In the genomic region with DNA sequence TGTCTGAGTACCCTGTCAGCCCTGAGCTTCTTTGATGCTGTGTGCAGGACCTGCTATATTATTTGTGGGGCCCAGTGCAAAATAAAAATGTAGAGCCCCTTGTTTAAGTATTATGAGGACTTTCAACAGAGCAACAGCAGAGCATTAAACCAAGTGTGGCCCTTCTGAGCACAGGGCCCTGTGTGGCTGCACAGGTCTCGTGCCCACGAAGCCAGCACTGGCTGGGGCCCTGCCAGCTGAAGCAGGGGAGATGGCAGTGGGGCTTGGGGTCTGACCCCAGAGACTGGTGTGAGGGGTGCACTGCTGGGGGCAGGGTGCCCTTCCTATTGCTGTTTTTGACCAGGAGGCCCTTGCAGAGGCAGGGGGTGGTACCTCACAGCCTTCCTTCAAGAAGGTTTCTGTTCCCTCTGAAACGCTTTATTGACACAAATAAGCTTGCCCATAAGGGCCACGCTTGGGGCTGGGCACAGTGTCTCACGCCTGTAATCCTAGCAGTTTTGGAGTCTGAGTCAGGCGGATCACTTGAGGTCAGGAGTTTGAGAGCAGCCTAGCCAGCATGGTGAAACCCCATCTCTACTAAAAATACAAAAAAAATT, we compare ENCODE assay signal across 1 cellular context.
TF ChIP-seq lines count a peak whose summit lies in the region.

No MANE protein-coding gene starts in this region.

TF ChIP-seq in GM12878, 131 proteins besides CTCF, POLR2A, EP300 and RAD21 (continues in another document):
- TF ChIP-seq TCF12 (IDR thresholded peaks at IDR 0.05; ENCODE audit: low read depth, low read length) (no peak), ZNF687 (IDR thresholded peaks at IDR 0.05) (peak; percentile 76), CREB1 (IDR thresholded peaks at IDR 0.05; ENCODE audit: low read depth) (no peak), NBN (IDR thresholded peaks at IDR 0.05) (peak; percentile 76; the same call in 1 of the 2 replicates), CEBPZ (IDR thresholded peaks at IDR 0.05; ENCODE audit: low read depth, low read length) (no peak), SMAD1 (IDR thresholded peaks at IDR 0.05; ENCODE audit: low read depth, partially characterized antibody) (no peak), STAT3 (IDR thresholded peaks at IDR 0.05; ENCODE audit: low read depth, low read length) (no peak), ZBTB40 (IDR thresholded peaks at IDR 0.05; ENCODE audit: borderline replicate concordance) (peak; percentile 60; the same call in 1 of the 2 replicates), ZNF592 (IDR thresholded peaks at IDR 0.05) (no peak), ZSCAN29 (IDR thresholded peaks at IDR 0.05) (no peak), CBX3 (IDR thresholded peaks at IDR 0.05; ENCODE audit: borderline replicate concordance, low read depth) (no peak), NFYA (IDR thresholded peaks at IDR 0.05; ENCODE audit: borderline replicate concordance, low read depth, low read length) (no peak), ZNF207 (IDR thresholded peaks at IDR 0.05; ENCODE audit: borderline replicate concordance) (no peak), PML (IDR thresholded peaks at IDR 0.05; ENCODE audit: low read length) (no peak), HDGF (IDR thresholded peaks at IDR 0.05) (0 out of 2 replicates have a peak, but pooled peaks have one; percentile 30), ATF7 (IDR thresholded peaks at IDR 0.05; ENCODE audit: low read depth) (no peak), BHLHE40 (IDR thresholded peaks at IDR 0.05; ENCODE audit: borderline replicate concordance in 1 of 2, low read depth in 2 of 2, low read length in 1 of 2) (peak in 1 of 2 experiments; percentile 69; a peak in 2 of 4 replicates), RFX5 (IDR thresholded peaks at IDR 0.05; ENCODE audit: low read depth, low read length) (no peak), IKZF2 (IDR thresholded peaks at IDR 0.05) (peak; percentile 60 to 68; a peak in 3 of 4 replicates), STAT1 (conservative IDR thresholded peaks at IDR 0.05) (no peak), HDAC2 (IDR thresholded peaks at IDR 0.05) (no peak), SMARCA5 (IDR thresholded peaks at IDR 0.05) (peak; percentile 27; the same call in 1 of the 2 replicates), RCOR1 (conservative IDR thresholded peaks at IDR 0.05; ENCODE audit: low read depth, low read length) (no peak), MEF2B (IDR thresholded peaks at IDR 0.05; ENCODE audit: partially characterized antibody, poor library complexity, severe bottlenecking) (peak; percentile 29), SPI1 (IDR thresholded peaks at IDR 0.05; ENCODE audit: borderline replicate concordance, insufficient read depth, low read depth, low read length) (peak; percentile 72; the same call in 1 of the 2 replicates), MTA2 (IDR thresholded peaks at IDR 0.05; ENCODE audit: low read depth) (peak; percentile 56; the same call in 1 of the 2 replicates)
- TF ChIP-seq, protein P1, sequence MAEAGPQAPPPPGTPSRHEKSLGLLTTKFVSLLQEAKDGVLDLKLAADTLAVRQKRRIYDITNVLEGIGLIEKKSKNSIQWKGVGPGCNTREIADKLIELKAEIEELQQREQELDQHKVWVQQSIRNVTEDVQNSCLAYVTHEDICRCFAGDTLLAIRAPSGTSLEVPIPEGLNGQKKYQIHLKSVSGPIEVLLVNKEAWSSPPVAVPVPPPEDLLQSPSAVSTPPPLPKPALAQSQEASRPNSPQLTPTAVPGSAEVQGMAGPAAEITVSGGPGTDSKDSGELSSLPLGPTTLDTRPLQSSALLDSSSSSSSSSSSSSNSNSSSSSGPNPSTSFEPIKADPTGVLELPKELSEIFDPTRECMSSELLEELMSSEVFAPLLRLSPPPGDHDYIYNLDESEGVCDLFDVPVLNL (IDR thresholded peaks at IDR 0.05; ENCODE audit: low read depth, low read length), result no peak
- TF ChIP-seq, protein P2, sequence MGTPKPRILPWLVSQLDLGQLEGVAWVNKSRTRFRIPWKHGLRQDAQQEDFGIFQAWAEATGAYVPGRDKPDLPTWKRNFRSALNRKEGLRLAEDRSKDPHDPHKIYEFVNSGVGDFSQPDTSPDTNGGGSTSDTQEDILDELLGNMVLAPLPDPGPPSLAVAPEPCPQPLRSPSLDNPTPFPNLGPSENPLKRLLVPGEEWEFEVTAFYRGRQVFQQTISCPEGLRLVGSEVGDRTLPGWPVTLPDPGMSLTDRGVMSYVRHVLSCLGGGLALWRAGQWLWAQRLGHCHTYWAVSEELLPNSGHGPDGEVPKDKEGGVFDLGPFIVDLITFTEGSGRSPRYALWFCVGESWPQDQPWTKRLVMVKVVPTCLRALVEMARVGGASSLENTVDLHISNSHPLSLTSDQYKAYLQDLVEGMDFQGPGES (IDR thresholded peaks at IDR 0.05), result no peak
- TF ChIP-seq, protein P3, sequence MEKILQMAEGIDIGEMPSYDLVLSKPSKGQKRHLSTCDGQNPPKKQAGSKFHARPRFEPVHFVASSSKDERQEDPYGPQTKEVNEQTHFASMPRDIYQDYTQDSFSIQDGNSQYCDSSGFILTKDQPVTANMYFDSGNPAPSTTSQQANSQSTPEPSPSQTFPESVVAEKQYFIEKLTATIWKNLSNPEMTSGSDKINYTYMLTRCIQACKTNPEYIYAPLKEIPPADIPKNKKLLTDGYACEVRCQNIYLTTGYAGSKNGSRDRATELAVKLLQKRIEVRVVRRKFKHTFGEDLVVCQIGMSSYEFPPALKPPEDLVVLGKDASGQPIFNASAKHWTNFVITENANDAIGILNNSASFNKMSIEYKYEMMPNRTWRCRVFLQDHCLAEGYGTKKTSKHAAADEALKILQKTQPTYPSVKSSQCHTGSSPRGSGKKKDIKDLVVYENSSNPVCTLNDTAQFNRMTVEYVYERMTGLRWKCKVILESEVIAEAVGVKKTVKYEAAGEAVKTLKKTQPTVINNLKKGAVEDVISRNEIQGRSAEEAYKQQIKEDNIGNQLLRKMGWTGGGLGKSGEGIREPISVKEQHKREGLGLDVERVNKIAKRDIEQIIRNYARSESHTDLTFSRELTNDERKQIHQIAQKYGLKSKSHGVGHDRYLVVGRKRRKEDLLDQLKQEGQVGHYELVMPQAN (conservative IDR thresholded peaks at IDR 0.05), result no peak
- TF ChIP-seq, protein P4, sequence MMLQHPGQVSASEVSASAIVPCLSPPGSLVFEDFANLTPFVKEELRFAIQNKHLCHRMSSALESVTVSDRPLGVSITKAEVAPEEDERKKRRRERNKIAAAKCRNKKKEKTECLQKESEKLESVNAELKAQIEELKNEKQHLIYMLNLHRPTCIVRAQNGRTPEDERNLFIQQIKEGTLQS (IDR thresholded peaks at IDR 0.05; ENCODE audit: borderline replicate concordance, extremely low read depth, low read depth, low read length), result no peak
